ENCODE assay signal across 8 cellular contexts in genomic region chr7:104983620-104984539, GRCh38. TPM values are rescaled to one million over a fixed set of nuclear protein-coding genes. Genes with fewer than 3 reads are reported as not detected.
DNase-seq lines count a peak whose midpoint lies in the region; ATAC-seq and TF ChIP-seq lines count a peak whose summit lies in the region.

No MANE protein-coding gene starts in this region.

- H3K9ac ChIP-seq in duodenal mucosa (ENCODE audit: low read depth in 1 of 2, low read length in 2 of 2), result peak overlapping the region; percentile 79 to 98

- H3K27ac ChIP-seq in duodenal mucosa (ENCODE audit: low read depth, low read length) (peak overlapping the region; percentile 98), lung (ENCODE audit: low read depth in 1 of 2, low read length in 1 of 2) (peak overlapping the region; percentile 96 to 98)

- ATAC-seq in HG03439 (IDR thresholded peaks at IDR 0.05; ENCODE audit: unreplicated experiment) (peak; percentile 85), lung (ENCODE audit: insufficient read depth, low FRiP score) (peak; percentile 96)

- H3K36me3 ChIP-seq in duodenal mucosa (ENCODE audit: control insufficient read depth in 1 of 2, insufficient read depth in 2 of 2, low read length in 2 of 2), result peaks cover 0 to 2% of the 10 kb centered on the region in 2 donors
- no peaks in the 10 kb centered on the region for H3K36me3 ChIP-seq in lung (ENCODE audit: control insufficient read depth in 2 of 2, insufficient read depth in 2 of 2, low read length in 2 of 2)

- peak; percentile 34 for TF ChIP-seq CTCF in lung (IDR thresholded peaks at IDR 0.05; ENCODE audit: control extremely low read depth, extremely low read depth)

- DNase-seq in C1 segment of cervical spinal cord (lab: John Stamatoyannopoulos, UW) (peak; percentile 56 to 95 (median 90)), GM19238 (ENCODE audit: insufficient read length, low spot score) (peak; percentile 74), NCI-H69 (lab: John Stamatoyannopoulos, UW) (peak; percentile 93), lung (ENCODE audit: low spot score) (peak; percentile 89)
- DNase-seq in activated CD4-positive, alpha-beta T cell treated with anti-CD3 and anti-CD28 coated beads, Interleukin-2, amount 50 U/mL, for 48 hours, result peak; percentile 85 to 88
- peak; percentile 59 to 72 (median 61) for DNase-seq in stimulated activated CD4-positive, alpha-beta T cell treated with anti-CD3 and anti-CD28 coated beads, TNF-alpha, amount 100 ng/mL, for 4 hours (ENCODE audit: low read depth in 3 of 3)

- H3K27me3 ChIP-seq in duodenal mucosa (ENCODE audit: control insufficient read depth in 1 of 2, insufficient read depth in 2 of 2, low read length in 2 of 2), result no peaks in the 10 kb centered on the region
- H3K27me3 ChIP-seq in lung (ENCODE audit: control insufficient read depth, insufficient read depth), result no peaks in the 10 kb centered on the region

- H3K4me3 ChIP-seq in duodenal mucosa (ENCODE audit: low read depth in 1 of 2, low read length in 2 of 2) (peak overlapping the region; percentile 84 to 90), lung (peak overlapping the region; percentile 66)

- H3K4me1 ChIP-seq in duodenal mucosa (ENCODE audit: control insufficient read depth in 1 of 2, insufficient read depth in 2 of 2, low read length in 2 of 2) (peaks cover 46 to 62% of the 10 kb centered on the region in 2 donors), lung (ENCODE audit: control insufficient read depth in 2 of 2, insufficient read depth in 2 of 2, low read length in 2 of 2) (peaks cover 2 to 32% of the 10 kb centered on the region in 2 donors)

- H3K9me3 ChIP-seq in duodenal mucosa (ENCODE audit: control insufficient read depth in 1 of 2, low read length in 2 of 2), result no peaks in the 10 kb centered on the region
- no peaks in the 10 kb centered on the region for H3K9me3 ChIP-seq in lung (ENCODE audit: control insufficient read depth in 2 of 2, insufficient read depth in 1 of 2, low read length in 1 of 2)

- 0 to 1% methylated on average over 61 to 62 of the region's 62 CpGs for WGBS in lung, 2 donors

RNA-seq across cellular contexts. Expression of gene KMT2E, which starts 30.1 kb away (rescaled TPM):
- 100 to 1,000 TPM in 1 of 2 donors, 10 to 100 TPM in 1; 94.6 to 277 TPM for total RNA-seq in lung
- 10 to 100 TPM; 20.3 to 30.9 TPM for polyA plus RNA-seq in lung

Comparison
In these comparisons a context has a peak if more than half of its experiments do, and no peak if none do; other contexts are left out.
1. Peak in every context shown above with its lines: DNase-seq, ATAC-seq, H3K4me3 ChIP-seq and H3K27ac ChIP-seq.